Comparison of ENCODE assay signal across 8 cellular contexts in genomic region chr17:73342549-73343167, GRCh38. TPM values are rescaled to one million over a fixed set of nuclear protein-coding genes. Genes with fewer than 3 reads are reported as not detected.
DNase-seq lines count a peak whose midpoint lies in the region; ATAC-seq and TF ChIP-seq lines count a peak whose summit lies in the region.

No MANE protein-coding gene starts in this region.

- H3K27me3 ChIP-seq in Panc1 (ENCODE audit: control insufficient read depth, insufficient read depth, low read length): no peaks in the 10 kb centered on the region
- no peaks in the 10 kb centered on the region for H3K27me3 ChIP-seq in fibroblast of lung (ENCODE audit: control insufficient read depth, insufficient read depth, low read length)

- peak overlapping the region; percentile 37 for H2AFZ ChIP-seq in fibroblast of lung (ENCODE audit: low read length)

- TF ChIP-seq CTCF in Panc1 (IDR thresholded peaks at IDR 0.05): no peak
- TF ChIP-seq CTCF in fibroblast of lung (conservative IDR thresholded peaks at IDR 0.05 in 1 of 2, IDR thresholded peaks at IDR 0.05 in 1 of 2; ENCODE audit: low read depth in 1 of 2, low read length in 2 of 2): peak in 1 of 2 donors; percentile 4

- H3K9me3 ChIP-seq in Panc1 (ENCODE audit: control insufficient read depth, insufficient read depth, low read depth, low read length): no peaks in the 10 kb centered on the region
- no peaks in the 10 kb centered on the region for H3K9me3 ChIP-seq in fibroblast of lung (ENCODE audit: control insufficient read depth, insufficient read depth, low read depth, low read length)

- no peaks in the 10 kb centered on the region for H3K79me2 ChIP-seq in fibroblast of lung (ENCODE audit: control insufficient read depth, insufficient read depth, low read length)

- H4K20me1 ChIP-seq in fibroblast of lung (ENCODE audit: control insufficient read depth, extremely low read depth, insufficient read depth, low read length): no peaks in the 10 kb centered on the region

- intact Hi-C loops in Panc1 (cut with micrococcal nuclease; ENCODE audit: unreplicated experiment): no loop called here

- H3K27ac ChIP-seq in Panc1 (ENCODE audit: low read length): peak overlapping the region; percentile 85
- H3K27ac ChIP-seq in fibroblast of lung (ENCODE audit: insufficient read depth, low read length): peak overlapping the region; percentile 34

- no TSS peak for BruUV-seq in Panc1 (replicated peaks; lab: Mats Ljungman, UMichigan)

- POLR2A ChIA-PET in Panc1 (lab: Charles Lee): interaction anchor here (0.6 kb wide), 1 partner anchor 24 kb away, joined by 5 read pairs; no protein-coding TSS in a partner anchor

- H3K4me2 ChIP-seq in fibroblast of lung (ENCODE audit: extremely low read depth, insufficient read depth, low read length): peak overlapping the region; percentile 38

- no peaks in the 10 kb centered on the region for H3K36me3 ChIP-seq in Panc1 (ENCODE audit: control insufficient read depth, insufficient read depth, low read length)
- no peaks in the 10 kb centered on the region for H3K36me3 ChIP-seq in fibroblast of lung (ENCODE audit: control insufficient read depth, insufficient read depth, low read length)

- H3K4me1 ChIP-seq in Panc1 (ENCODE audit: control insufficient read depth, insufficient read depth, low read length): peaks cover 35% of the 10 kb centered on the region
- H3K4me1 ChIP-seq in fibroblast of lung (ENCODE audit: control insufficient read depth, extremely low read depth, insufficient read depth, low read length): peaks cover 35% of the 10 kb centered on the region

- ATAC-seq in Panc1: peak; percentile 17; the same call in 1 of the 2 replicates

- CTCF ChIA-PET in Panc1 (lab: Charles Lee): interaction anchor here (0.6 kb wide), 1 partner anchor 684 kb away, joined by 6 read pairs; no protein-coding TSS in a partner anchor

- DNase-seq in ELR (ENCODE audit: low read depth) (peak; percentile 79), Panc1 (ENCODE audit: low read depth, low spot score) (no peak), fibroblast of lung (ENCODE audit: low read depth in 2 of 2) (peak in 1 of 2 donors; percentile 74), renal cortical epithelial cell (ENCODE audit: low read depth) (peak; percentile 42), LoVo (ENCODE audit: low spot score) (no peak), SW480 (ENCODE audit: low spot score) (no peak), midbrain (lab: John Stamatoyannopoulos, UW) (no peak)
- DNase-seq in activated CD4-positive, alpha-beta T cell treated with anti-CD3 and anti-CD28 coated beads, Interleukin-2, amount 50 U/mL, for 4 hours: no peak

- H3K9ac ChIP-seq in fibroblast of lung (ENCODE audit: insufficient read depth, low read length): no peak overlapping the region

- H3K4me3 ChIP-seq in Panc1 (ENCODE audit: low read depth in 2 of 2, low read length in 2 of 2) (no peak overlapping the region), fibroblast of lung (replicated peaks in 1 of 4; ENCODE audit: control extremely low read depth in 1 of 4, insufficient read depth in 1 of 4, low read depth in 3 of 4, low read length in 4 of 4) (peak overlapping the region in 1 of 4 experiments; percentile 34)

- in situ Hi-C loops in Panc1 (cut with HindIII; ENCODE audit: low pct_unique_long_range_greater_than_20kb, low sequenced_read_pairs): no loop called here

RNA-seq across cellular contexts. Expression of gene CDC42EP4, which starts 30.9 kb away (rescaled TPM):
- total RNA-seq in Panc1 (2021; ENCODE audit: unreplicated experiment) (65.9 TPM), fibroblast of lung (31.3 and 34.2 TPM in 2 replicates), renal cortical epithelial cell (26.9 and 70.2 TPM in 2 replicates)
- 69.7 TPM for polyA plus RNA-seq in Panc1 (2012; ENCODE audit: insufficient read length)
- 16.9 and 20.9 TPM in 2 replicates for polyA plus RNA-seq in fibroblast of lung
- 24.2 and 28.9 TPM in 2 replicates for polyA plus RNA-seq in fibroblast of lung (2012)
- polyA minus RNA-seq in fibroblast of lung (ENCODE audit: low replicate concordance): 33.7 and 42.3 TPM in 2 replicates

Comparison
In these comparisons a context has a peak if more than half of its experiments do, and no peak if none do; other contexts are left out.
1. DNase-seq: peak in ELR (single experiment) and renal cortical epithelial cell (single experiment); none in Panc1 (single experiment), activated CD4-positive, alpha-beta T cell treated with anti-CD3 and anti-CD28 coated beads, Interleukin-2, amount 50 U/mL, for 4 hours (0 of 2), LoVo (single experiment), SW480 (single experiment) and midbrain (single experiment).